In genomic region chr19:17606786-17607185, GRCh38 we compare ENCODE assay signal across 8 cellular contexts. TPM values are rescaled to one million over a fixed set of nuclear protein-coding genes. Genes with fewer than 3 reads are reported as not detected.
DNase-seq lines count a peak whose midpoint lies in the region; ATAC-seq and TF ChIP-seq lines count a peak whose summit lies in the region.

No MANE protein-coding gene starts in this region.

- H2BK5ac ChIP-seq in mesenchymal stem cell (ENCODE audit: low read depth, low read length, poor library complexity, severe bottlenecking): no peak overlapping the region

- H3K36me3 ChIP-seq in cardiac muscle cell (no peaks in the 10 kb centered on the region), tibial artery (no peaks in the 10 kb centered on the region), mesenchymal stem cell (ENCODE audit: control insufficient read depth in 1 of 2, insufficient read depth in 2 of 2, low read depth in 1 of 2, low read length in 2 of 2) (no peaks in the 10 kb centered on the region)

- H3K27me3 Mint-ChIP-seq in WTC11 (ENCODE audit: low read depth): peaks cover 15% of the 10 kb centered on the region

- H3K4me1 Mint-ChIP-seq in WTC11: peaks cover 15% of the 10 kb centered on the region

- no peak overlapping the region for H3K9ac ChIP-seq in mesenchymal stem cell (ENCODE audit: low read length)

- H4K91ac ChIP-seq in mesenchymal stem cell (ENCODE audit: low read length): no peak overlapping the region

- no peaks in the 10 kb centered on the region for H3K9me3 Mint-ChIP-seq in WTC11

- H3K4me1 ChIP-seq in cardiac muscle cell (ENCODE audit: low read depth) (no peaks in the 10 kb centered on the region), tibial artery (peaks cover 9 to 14% (median 11%) of the 10 kb centered on the region in 4 donors), mesenchymal stem cell (ENCODE audit: control insufficient read depth, insufficient read depth, low read depth, low read length) (peaks cover 11% of the 10 kb centered on the region)

- H3K9me3 ChIP-seq in cardiac muscle cell (ENCODE audit: low read depth): no peaks in the 10 kb centered on the region
- H3K9me3 ChIP-seq in iPS-18c (ENCODE audit: control insufficient read depth, insufficient read depth, low read length): no peaks in the 10 kb centered on the region
- H3K9me3 ChIP-seq in tibial artery: no peaks in the 10 kb centered on the region
- no peaks in the 10 kb centered on the region for H3K9me3 ChIP-seq in mesenchymal stem cell (ENCODE audit: control insufficient read depth, low read length)

- H3K18ac ChIP-seq in mesenchymal stem cell (ENCODE audit: low read depth in 1 of 2, low read length in 2 of 2): no peak overlapping the region

- H3K14ac ChIP-seq in mesenchymal stem cell (ENCODE audit: low read length in 2 of 2): no peak overlapping the region

- H3K4ac ChIP-seq in mesenchymal stem cell (ENCODE audit: low read depth in 1 of 2, low read length in 2 of 2): no peak overlapping the region

- no peak overlapping the region for H2AFZ ChIP-seq in mesenchymal stem cell (ENCODE audit: low read depth, low read length)

- POLR2A ChIA-PET in WTC11 (lab: Charles Lee): interaction anchor here (0.5 to 2.0 kb wide), 5 partner anchors 30 to 228 kb away, joined by 3 to 15 read pairs (median 4); partner anchors contain the start of gene MVB12A

- ATAC-seq in Right ventricle myocardium inferior: no peak
- peak; percentile 10 for ATAC-seq in WTC11

- H4K8ac ChIP-seq in mesenchymal stem cell (ENCODE audit: low read length): no peak overlapping the region

- H3K27ac ChIP-seq in cardiac muscle cell: peak overlapping the region; percentile 91
- no peak overlapping the region for H3K27ac ChIP-seq in tibial artery
- no peak overlapping the region for H3K27ac ChIP-seq in mesenchymal stem cell (ENCODE audit: low read length, poor library complexity, severe bottlenecking)

- H2BK12ac ChIP-seq in mesenchymal stem cell (ENCODE audit: low read length in 2 of 2): no peak overlapping the region

- H2BK120ac ChIP-seq in mesenchymal stem cell (ENCODE audit: low read depth, low read length): no peak overlapping the region

- intact Hi-C loops in Right ventricle myocardium inferior (cut with DNase I): no loop called here
- intact Hi-C loops in tibial artery (cut with DNase I; ENCODE audit: low total_unique reads): loop anchor here (5.0 to 10.0 kb wide), 2 partner anchors 161 to 248 kb away; partner anchors contain the start of gene RPL18A

- no peak overlapping the region for H3K4me2 ChIP-seq in mesenchymal stem cell (ENCODE audit: low read length, poor library complexity, severe bottlenecking)

- peak overlapping the region; percentile 92 for H3K27ac Mint-ChIP-seq in WTC11

- no peak overlapping the region for H2BK15ac ChIP-seq in mesenchymal stem cell (ENCODE audit: low read depth, poor library complexity, severe bottlenecking)

- H3K4me3 Mint-ChIP-seq in WTC11: peak overlapping the region; percentile 75

- no peaks in the 10 kb centered on the region for H3K79me1 ChIP-seq in mesenchymal stem cell (replicated peaks; ENCODE audit: low read length, poor library complexity, severe bottlenecking)

- H3K4me3 ChIP-seq in cardiac muscle cell (peak overlapping the region; percentile 39), iPS-18c (ENCODE audit: insufficient read depth, low read depth, low read length) (peak overlapping the region; percentile 60), tibial artery (peak overlapping the region; percentile 32 to 44), mesenchymal stem cell (ENCODE audit: insufficient read depth in 1 of 2, low read depth in 1 of 2, low read length in 2 of 2) (no peak overlapping the region)

- H3K27me3 ChIP-seq in cardiac muscle cell (no peaks in the 10 kb centered on the region), tibial artery (peaks cover 0 to 61% of the 10 kb centered on the region in 2 donors), mesenchymal stem cell (ENCODE audit: control insufficient read depth in 1 of 2, insufficient read depth in 1 of 2, low read length in 2 of 2) (peaks cover 23 to 37% of the 10 kb centered on the region in 2 experiments)

- CTCF ChIA-PET in WTC11 (lab: Charles Lee): interaction anchor here (0.7 to 4.6 kb wide), 57 partner anchors 9 to 798 kb away, joined by 3 to 71 read pairs (median 8); partner anchors contain the start of genes CCDC124, DDA1, MVB12A and PGLS

- no peak for TF ChIP-seq CTCF in cardiac muscle cell (IDR thresholded peaks at IDR 0.05; ENCODE audit: low read depth, low read length)
- no peak for TF ChIP-seq CTCF in WTC11 (IDR thresholded peaks at IDR 0.05)
- TF ChIP-seq CTCF in tibial artery (IDR thresholded peaks at IDR 0.05): no peak

- H2AK5ac ChIP-seq in mesenchymal stem cell (ENCODE audit: low read length, severe bottlenecking): no peak overlapping the region

- H3K23ac ChIP-seq in mesenchymal stem cell (ENCODE audit: low read length in 2 of 2): peak overlapping the region in 1 of 2 experiments; percentile 80

- WGBS in mesenchymal stem cell: 46% methylated on average over 7 of the region's 7 CpGs

- DNase-seq in cardiac muscle cell (ENCODE audit: low read depth in 1 of 2, low spot score in 1 of 2) (no peak), Right ventricle myocardium inferior (ENCODE audit: missing footprints) (no peak), WTC11 (ENCODE audit: low spot score) (peak; percentile 44), tibial artery (no peak), NCI-H69 (lab: John Stamatoyannopoulos, UW) (no peak), mesenchymal stem cell (no peak), globus pallidus (ENCODE audit: low spot score) (no peak)

- H3K36me3 Mint-ChIP-seq in WTC11: peaks cover 12% of the 10 kb centered on the region

TF ChIP-seq in WTC11, 78 proteins besides CTCF, POLR2A, EP300 and RAD21:
- TF ChIP-seq HMGA2 (CRISPR knock-in tag; IDR thresholded peaks at IDR 0.05): no peak
- no peak for TF ChIP-seq TP53 (CRISPR knock-in tag; IDR thresholded peaks at IDR 0.05)
- no peak for TF ChIP-seq ZMAT4 (CRISPR knock-in tag; IDR thresholded peaks at IDR 0.05)
- TF ChIP-seq, protein P1, sequence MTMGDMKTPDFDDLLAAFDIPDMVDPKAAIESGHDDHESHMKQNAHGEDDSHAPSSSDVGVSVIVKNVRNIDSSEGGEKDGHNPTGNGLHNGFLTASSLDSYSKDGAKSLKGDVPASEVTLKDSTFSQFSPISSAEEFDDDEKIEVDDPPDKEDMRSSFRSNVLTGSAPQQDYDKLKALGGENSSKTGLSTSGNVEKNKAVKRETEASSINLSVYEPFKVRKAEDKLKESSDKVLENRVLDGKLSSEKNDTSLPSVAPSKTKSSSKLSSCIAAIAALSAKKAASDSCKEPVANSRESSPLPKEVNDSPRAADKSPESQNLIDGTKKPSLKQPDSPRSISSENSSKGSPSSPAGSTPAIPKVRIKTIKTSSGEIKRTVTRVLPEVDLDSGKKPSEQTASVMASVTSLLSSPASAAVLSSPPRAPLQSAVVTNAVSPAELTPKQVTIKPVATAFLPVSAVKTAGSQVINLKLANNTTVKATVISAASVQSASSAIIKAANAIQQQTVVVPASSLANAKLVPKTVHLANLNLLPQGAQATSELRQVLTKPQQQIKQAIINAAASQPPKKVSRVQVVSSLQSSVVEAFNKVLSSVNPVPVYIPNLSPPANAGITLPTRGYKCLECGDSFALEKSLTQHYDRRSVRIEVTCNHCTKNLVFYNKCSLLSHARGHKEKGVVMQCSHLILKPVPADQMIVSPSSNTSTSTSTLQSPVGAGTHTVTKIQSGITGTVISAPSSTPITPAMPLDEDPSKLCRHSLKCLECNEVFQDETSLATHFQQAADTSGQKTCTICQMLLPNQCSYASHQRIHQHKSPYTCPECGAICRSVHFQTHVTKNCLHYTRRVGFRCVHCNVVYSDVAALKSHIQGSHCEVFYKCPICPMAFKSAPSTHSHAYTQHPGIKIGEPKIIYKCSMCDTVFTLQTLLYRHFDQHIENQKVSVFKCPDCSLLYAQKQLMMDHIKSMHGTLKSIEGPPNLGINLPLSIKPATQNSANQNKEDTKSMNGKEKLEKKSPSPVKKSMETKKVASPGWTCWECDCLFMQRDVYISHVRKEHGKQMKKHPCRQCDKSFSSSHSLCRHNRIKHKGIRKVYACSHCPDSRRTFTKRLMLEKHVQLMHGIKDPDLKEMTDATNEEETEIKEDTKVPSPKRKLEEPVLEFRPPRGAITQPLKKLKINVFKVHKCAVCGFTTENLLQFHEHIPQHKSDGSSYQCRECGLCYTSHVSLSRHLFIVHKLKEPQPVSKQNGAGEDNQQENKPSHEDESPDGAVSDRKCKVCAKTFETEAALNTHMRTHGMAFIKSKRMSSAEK (CRISPR knock-in tag; IDR thresholded peaks at IDR 0.05; ENCODE audit: borderline replicate concordance): no peak
- no peak for TF ChIP-seq E2F5 (CRISPR knock-in tag; IDR thresholded peaks at IDR 0.05)
- no peak for TF ChIP-seq JUN (CRISPR knock-in tag; IDR thresholded peaks at IDR 0.05)

RNA-seq across cellular contexts. Expression of gene COLGALT1, which starts 51.3 kb away (rescaled TPM):
- total RNA-seq in cardiac muscle cell (62.9 and 93.5 TPM in 2 replicates), Right ventricle myocardium inferior (35.5 TPM), WTC11 (2021) (54.0 to 71.7 TPM (median 67.1 TPM) in 3 replicates)
- polyA plus RNA-seq in cardiac muscle cell: 41.1 and 60.9 TPM in 2 replicates
- polyA plus RNA-seq in mesenchymal stem cell (2013, experiment 1 of 2): 163 TPM
- 171 TPM for polyA plus RNA-seq in mesenchymal stem cell (2013, experiment 2 of 2)

Comparison
In these comparisons a context has a peak if more than half of its experiments do, and no peak if none do; other contexts are left out.
1. H3K4me3 ChIP-seq: peak in cardiac muscle cell (single experiment), iPS-18c (single experiment) and tibial artery (2 of 2); none in mesenchymal stem cell (0 of 2).